In the genomic region with DNA sequence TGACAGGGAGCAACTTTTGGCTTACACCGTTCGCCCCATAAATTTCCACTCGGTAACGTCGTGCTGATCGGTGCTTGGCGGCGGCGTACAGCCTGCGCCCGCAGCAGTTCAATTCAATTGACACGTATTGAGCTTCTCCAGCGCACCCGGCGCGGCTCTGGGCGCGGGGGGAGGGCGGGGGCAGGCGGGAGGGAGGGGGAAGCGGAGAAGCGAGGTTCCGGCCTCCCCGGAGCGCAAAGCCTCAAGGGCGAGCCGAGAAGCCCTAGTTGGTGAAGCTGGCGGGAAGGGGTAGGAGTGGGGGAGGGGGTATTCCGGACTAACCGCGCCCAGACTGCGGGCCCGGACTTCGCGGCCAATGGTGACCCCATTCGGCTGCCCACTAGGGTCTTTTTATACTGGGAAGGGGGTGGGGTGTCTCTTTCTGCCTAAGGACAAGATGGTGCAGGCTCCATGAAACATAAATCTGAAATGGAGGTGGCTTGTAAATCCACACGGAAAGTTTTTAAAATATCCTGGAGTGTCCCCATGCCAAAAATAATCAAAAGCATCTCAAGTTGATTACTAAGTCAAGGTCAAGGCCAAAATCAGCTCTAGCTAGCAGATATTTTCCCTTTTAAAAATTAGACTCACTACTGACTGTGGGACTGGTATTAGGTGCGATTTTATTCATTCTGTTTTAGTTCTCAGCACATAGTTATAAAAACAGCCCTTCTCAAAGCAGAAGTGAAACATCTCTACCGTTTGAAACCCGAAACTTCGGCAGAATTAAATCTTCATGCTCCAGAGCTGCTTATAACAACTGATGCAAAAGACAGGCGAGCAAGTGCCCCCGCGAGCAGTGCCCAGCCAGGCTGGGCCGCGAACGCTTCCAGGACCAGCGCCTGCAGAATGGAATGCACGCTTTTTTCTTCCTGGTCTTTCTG, we compare ENCODE assay signal across 8 cellular contexts. TPM values are rescaled to one million over a fixed set of nuclear protein-coding genes. Genes with fewer than 3 reads are reported as not detected.
A peak's percentile ranks its signal among the peaks of the same experiment; 100 is the strongest.
DNase-seq lines count a peak whose midpoint lies in the region; ATAC-seq and TF ChIP-seq lines count a peak whose summit lies in the region.

No MANE protein-coding gene starts in this region.

- H3K27me3 ChIP-seq in DND-41 (ENCODE audit: insufficient read depth, low read length, poor library complexity) (no peaks in the 10 kb centered on the region), MM.1S (replicated peaks; ENCODE audit: insufficient read depth, low read length) (no peaks in the 10 kb centered on the region)
- peaks cover 4% of the 10 kb centered on the region for H3K27me3 ChIP-seq in effector memory CD4-positive, alpha-beta T cell (replicated peaks; ENCODE audit: control insufficient read depth, insufficient read depth, low read length, poor library complexity, severe bottlenecking)

- H2AFZ ChIP-seq in DND-41 (ENCODE audit: low read depth, low read length) (peak overlapping the region; percentile 55; the same call in 1 of the 2 replicates), MM.1S (ENCODE audit: low read length) (no peak overlapping the region)

- no peak for TF ChIP-seq CTCF in DND-41 (IDR thresholded peaks at IDR 0.05; ENCODE audit: borderline replicate concordance, extremely low read depth, low read length, poor library complexity, severe bottlenecking)
- TF ChIP-seq CTCF in MM.1S (IDR thresholded peaks at IDR 0.05; ENCODE audit: low read length), result no peak

- no peaks in the 10 kb centered on the region for H3K36me3 Mint-ChIP-seq in naive thymus-derived CD8-positive, alpha-beta T cell

- peak overlapping the region; percentile 82 for H3K4me2 ChIP-seq in DND-41 (ENCODE audit: insufficient read depth, low read length)
- peak overlapping the region; percentile 78; the same call in 1 of the 2 replicates for H3K4me2 ChIP-seq in MM.1S (ENCODE audit: low read depth, low read length)

- H3K36me3 ChIP-seq in DND-41 (ENCODE audit: insufficient read depth, low read length) (no peaks in the 10 kb centered on the region; the same call in 1 of the 2 replicates), MM.1S (replicated peaks; ENCODE audit: insufficient read depth, low read length) (no peaks in the 10 kb centered on the region)
- H3K36me3 ChIP-seq in effector memory CD4-positive, alpha-beta T cell (ENCODE audit: control insufficient read depth, insufficient read depth, low read length), result no peaks in the 10 kb centered on the region

- H3K9me2 ChIP-seq in MM.1S (replicated peaks; ENCODE audit: insufficient read depth, low read length), result no peaks in the 10 kb centered on the region

- H3K9me3 ChIP-seq in DND-41 (ENCODE audit: insufficient read depth, low read length, severe bottlenecking) (no peaks in the 10 kb centered on the region), MM.1S (replicated peaks; ENCODE audit: insufficient read depth, low read length) (no peaks in the 10 kb centered on the region)
- H3K9me3 ChIP-seq in effector memory CD4-positive, alpha-beta T cell (ENCODE audit: control insufficient read depth, low read length), result no peaks in the 10 kb centered on the region

- H4K20me1 ChIP-seq in DND-41 (ENCODE audit: insufficient read depth, low read length) (peaks cover 21% of the 10 kb centered on the region), MM.1S (ENCODE audit: insufficient read depth, low read length) (peaks cover 9% of the 10 kb centered on the region; the same call in 1 of the 2 replicates)

- H3K79me2 ChIP-seq in DND-41 (ENCODE audit: insufficient read depth, low read length) (peaks cover 58% of the 10 kb centered on the region), MM.1S (ENCODE audit: low read length) (peaks cover 45% of the 10 kb centered on the region)

- H3K27me3 Mint-ChIP-seq in naive thymus-derived CD8-positive, alpha-beta T cell, result no peaks in the 10 kb centered on the region

- H3K9ac ChIP-seq in DND-41 (ENCODE audit: low read depth, low read length) (peak overlapping the region; percentile 84), MM.1S (ENCODE audit: low read length) (peak overlapping the region; percentile 92)

- H3K4me3 Mint-ChIP-seq in naive thymus-derived CD8-positive, alpha-beta T cell, result peak overlapping the region; percentile 79 to 93 (median 88)

- POLR2A ChIA-PET in naive thymus-derived CD8-positive, alpha-beta T cell (lab: Charles Lee), result interaction anchor here (0.6 to 10.6 kb wide), 11 partner anchors 7 to 95 kb away, joined by 3 to 269 read pairs (median 13); no protein-coding TSS in a partner anchor

- DNase-seq in DND-41 (peak; percentile 73), MM.1S (peak; percentile 72), UCSD-AML1 (lab: John Stamatoyannopoulos, UW; ENCODE audit: unreplicated experiment) (peak; percentile 59), DMS153 (lab: John Stamatoyannopoulos, UW) (no peak)
- peak in 2 of 3 donors; percentile 34 to 41 for DNase-seq in effector memory CD4-positive, alpha-beta T cell
- DNase-seq in naive thymus-derived CD8-positive, alpha-beta T cell, result peak in 6 of 10 donors; percentile 36 to 68 (median 42)

- ATAC-seq in DND-41 (ENCODE audit: insufficient read depth, low read depth), result peak; percentile 30
- peak; percentile 31 for ATAC-seq in GM21619 (IDR thresholded peaks at IDR 0.05; ENCODE audit: unreplicated experiment)
- ATAC-seq in naive thymus-derived CD8-positive, alpha-beta T cell, result peak; percentile 13 to 17
- ATAC-seq in HG03457 (IDR thresholded peaks at IDR 0.05; ENCODE audit: unreplicated experiment), result no peak

- H3K4me3 ChIP-seq in DND-41 (ENCODE audit: low read depth in 1 of 2, low read length in 2 of 2), result peak overlapping the region; percentile 39 to 66; a peak in 3 of 4 replicates
- H3K4me3 ChIP-seq in MM.1S (ENCODE audit: low read length), result peak overlapping the region; percentile 69
- H3K4me3 ChIP-seq in effector memory CD4-positive, alpha-beta T cell (ENCODE audit: insufficient read depth, low read depth, low read length, poor library complexity, severe bottlenecking), result peak overlapping the region; percentile 56

- H3K4me1 ChIP-seq in DND-41 (ENCODE audit: insufficient read depth, low read length) (peaks cover 28% of the 10 kb centered on the region), MM.1S (ENCODE audit: low read length) (peaks cover 22% of the 10 kb centered on the region)
- H3K4me1 ChIP-seq in effector memory CD4-positive, alpha-beta T cell (ENCODE audit: control insufficient read depth, insufficient read depth, low read length, poor library complexity, severe bottlenecking), result no peaks in the 10 kb centered on the region

- peak overlapping the region; percentile 91 for H3K27ac ChIP-seq in DND-41 (ENCODE audit: low read length)
- peak overlapping the region; percentile 94 for H3K27ac ChIP-seq in MM.1S (ENCODE audit: low read length)
- H3K27ac ChIP-seq in effector memory CD4-positive, alpha-beta T cell (ENCODE audit: insufficient read depth, low read length, poor library complexity, severe bottlenecking), result peak overlapping the region; percentile 61

- H3K27ac Mint-ChIP-seq in naive thymus-derived CD8-positive, alpha-beta T cell, result peak overlapping the region; percentile 31 to 95 (median 86)

- no peaks in the 10 kb centered on the region for H3K9me3 Mint-ChIP-seq in naive thymus-derived CD8-positive, alpha-beta T cell

- peaks cover 28% of the 10 kb centered on the region for H3F3A ChIP-seq in MM.1S (ENCODE audit: insufficient read depth, low read length)

- peaks cover 2 to 19% (median 14%) of the 10 kb centered on the region in 4 donors for H3K4me1 Mint-ChIP-seq in naive thymus-derived CD8-positive, alpha-beta T cell

RNA-seq across cellular contexts. Expression of a gene that starts 1.5 kb away (rescaled TPM):
- 10 to 100 TPM; 31.6 to 35.9 TPM for total RNA-seq in naive thymus-derived CD8-positive, alpha-beta T cell
- polyA plus RNA-seq in naive thymus-derived CD8-positive, alpha-beta T cell, result 1 to 10 TPM; 2.5 to 7.7 (median 6.6) TPM
